In genomic region chr13:108897955-108898354, GRCh38 we compare ENCODE assay signal across 12 cellular contexts.
A peak's percentile ranks its signal among the peaks of the same experiment; 100 is the strongest.
DNase-seq lines count a peak whose midpoint lies in the region; ATAC-seq and TF ChIP-seq lines count a peak whose summit lies in the region.
"Had no signal": no experiment of that assay in that cellular context is flagged by ENCODE, and none has a peak within 500 bp of the region (broad histone marks: within the 10 kb centered on the region; RNA-seq: fewer than 3 reads in every experiment).

No MANE protein-coding gene starts in this region.

- no peak overlapping the region for H3K9ac ChIP-seq in MM.1S (ENCODE audit: low read length)

- H3K4me2 ChIP-seq in MM.1S (ENCODE audit: low read depth, low read length) = no peak overlapping the region

- intact Hi-C loops in Panc1 (cut with micrococcal nuclease; ENCODE audit: unreplicated experiment) = loop anchor here (1.0 to 5.0 kb wide), 3 partner anchors 289 to 671 kb away; no protein-coding TSS in a partner anchor
- intact Hi-C loops in psoas muscle (cut with DNase I) = loop anchor here in 1 of 2 donors (5.0 kb wide), 2 partner anchors 291 to 566 kb away; no protein-coding TSS in a partner anchor

- no peaks in the 10 kb centered on the region for H4K20me1 ChIP-seq in MM.1S (ENCODE audit: insufficient read depth, low read length)

- POLR2A ChIA-PET in Panc1 (lab: Charles Lee) = no interaction called here

- H2AFZ ChIP-seq in MM.1S (ENCODE audit: low read length) = no peak overlapping the region

- H3K36me3 ChIP-seq in Panc1 (ENCODE audit: control insufficient read depth, insufficient read depth, low read length) (no peaks in the 10 kb centered on the region), MM.1S (replicated peaks; ENCODE audit: insufficient read depth, low read length) (no peaks in the 10 kb centered on the region), psoas muscle (ENCODE audit: insufficient read depth in 1 of 2, low read depth in 1 of 2) (no peaks in the 10 kb centered on the region)
- H3K36me3 ChIP-seq: right atrium auricular region had no signal

- H3K9me2 ChIP-seq in MM.1S (replicated peaks; ENCODE audit: insufficient read depth, low read length) = no peaks in the 10 kb centered on the region

- H3K79me2 ChIP-seq in MM.1S (ENCODE audit: low read length) = no peaks in the 10 kb centered on the region

- ATAC-seq in GM21619 (IDR thresholded peaks at IDR 0.05; ENCODE audit: unreplicated experiment) = peak; percentile 54
- peak; percentile 78 for ATAC-seq in Panc1
- no peak for ATAC-seq in psoas muscle

- H3K9me3 ChIP-seq in Panc1 (ENCODE audit: control insufficient read depth, insufficient read depth, low read depth, low read length) = no peaks in the 10 kb centered on the region
- H3K9me3 ChIP-seq in MM.1S (replicated peaks; ENCODE audit: insufficient read depth, low read length) = no peaks in the 10 kb centered on the region
- no peaks in the 10 kb centered on the region for H3K9me3 ChIP-seq in psoas muscle
- H3K9me3 ChIP-seq: right atrium auricular region had no signal

- H3K27ac ChIP-seq in Panc1 (ENCODE audit: low read length) (no peak overlapping the region), MM.1S (ENCODE audit: low read length) (no peak overlapping the region), psoas muscle (no peak overlapping the region)
- H3K27ac ChIP-seq: right atrium auricular region had no signal

- H3K27me3 ChIP-seq in Panc1 (ENCODE audit: control insufficient read depth, insufficient read depth, low read length) (no peaks in the 10 kb centered on the region), MM.1S (replicated peaks; ENCODE audit: insufficient read depth, low read length) (no peaks in the 10 kb centered on the region), psoas muscle (ENCODE audit: insufficient read depth in 3 of 3, low read length in 2 of 3) (no peaks in the 10 kb centered on the region)
- H3K27me3 ChIP-seq: right atrium auricular region had no signal

- in situ Hi-C loops in Panc1 (cut with HindIII; ENCODE audit: low pct_unique_long_range_greater_than_20kb, low sequenced_read_pairs) = no loop called here

- 56 to 70% (median 63%) methylated on average over 8 of the region's 8 CpGs for WGBS in psoas muscle, 3 donors

- DNase-seq in ELR (ENCODE audit: low read depth) = peak; percentile 2
- no peak for DNase-seq in Panc1 (ENCODE audit: low read depth, low spot score)
- DNase-seq in dermis blood vessel endothelial cell = peak; percentile 85
- DNase-seq in MM.1S = no peak
- DNase-seq in AG20443 (ENCODE audit: low spot score) = no peak
- DNase-seq in GF-D8 (lab: John Stamatoyannopoulos, UW) = no peak
- DNase-seq in psoas muscle = no peak
- DNase-seq: activated gamma-delta T cell treated with Interleukin-2 at 50 U/mL for 16 hours, foreskin fibroblast, NCI-H1436 treated with DMSO at 0.1 percent for 48 hours had no signal

- CTCF ChIA-PET in Panc1 (lab: Charles Lee) = interaction anchor here (0.6 kb wide), 1 partner anchor 575 kb away, joined by 3 read pairs; no protein-coding TSS in a partner anchor

- H3F3A ChIP-seq in MM.1S (ENCODE audit: insufficient read depth, low read length) = no peaks in the 10 kb centered on the region

- BruUV-seq in Panc1 (replicated peaks; lab: Mats Ljungman, UMichigan) = no TSS peak

- no peak for TF ChIP-seq CTCF in Panc1 (IDR thresholded peaks at IDR 0.05)
- TF ChIP-seq CTCF in MM.1S (IDR thresholded peaks at IDR 0.05; ENCODE audit: low read length) = no peak
- no peak for TF ChIP-seq CTCF in psoas muscle (IDR thresholded peaks at IDR 0.05)

- H3K4me1 ChIP-seq in Panc1 (ENCODE audit: control insufficient read depth, insufficient read depth, low read length) (no peaks in the 10 kb centered on the region), MM.1S (ENCODE audit: low read length) (0 out of 2 replicates have a peak, but pooled peaks cover 4% of the 10 kb centered on the region), psoas muscle (no peaks in the 10 kb centered on the region)
- H3K4me1 ChIP-seq: right atrium auricular region had no signal

- peak overlapping the region in 1 of 2 experiments; percentile 40; a peak in 2 of 4 replicates for H3K4me3 ChIP-seq in Panc1 (ENCODE audit: low read depth in 2 of 2, low read length in 2 of 2)
- H3K4me3 ChIP-seq in MM.1S (ENCODE audit: low read length) = no peak overlapping the region
- H3K4me3 ChIP-seq in psoas muscle = no peak overlapping the region
- H3K4me3 ChIP-seq: right atrium auricular region had no signal

Comparison
In these comparisons a context has a peak if more than half of its experiments do, and no peak if none do; other contexts are left out.
1. DNase-seq: peak in ELR (single experiment) and dermis blood vessel endothelial cell (single experiment); none in Panc1 (single experiment), MM.1S (single experiment), AG20443 (single experiment), GF-D8 (single experiment) and psoas muscle (0 of 2).
2. ATAC-seq: peak in GM21619 (single experiment) and Panc1 (single experiment); none in psoas muscle (0 of 4).